In genomic region chr17:19188870-19189708, GRCh38 we compare ENCODE assay signal across 8 cellular contexts. TPM values are rescaled to one million over a fixed set of nuclear protein-coding genes. Genes with fewer than 3 reads are reported as not detected.
DNase-seq lines count a peak whose midpoint lies in the region; ATAC-seq and TF ChIP-seq lines count a peak whose summit lies in the region.
"Not testable (repeated sequence)": the region's sequence is repeated elsewhere in the genome, so short reads cannot be mapped to it uniquely, and the experiment has no call there.

No MANE protein-coding gene starts in this region.

- peak; percentile 58 for ATAC-seq in GM18505 (IDR thresholded peaks at IDR 0.05; ENCODE audit: unreplicated experiment)
- ATAC-seq in GM21367 (IDR thresholded peaks at IDR 0.05; ENCODE audit: unreplicated experiment): peak; percentile 62
- ATAC-seq in HG02642 (IDR thresholded peaks at IDR 0.05; ENCODE audit: poor library complexity, unreplicated experiment): peak; percentile 69
- peak; percentile 71 for ATAC-seq in HG03108 (IDR thresholded peaks at IDR 0.05; ENCODE audit: unreplicated experiment)
- ATAC-seq in SK-N-SH treated with all-trans-retinoic acid at 6 μM for 48 hours: peak; percentile 95
- peak; percentile 91 to 94 for ATAC-seq in lower lobe of right lung
- peak; percentile 43 for ATAC-seq in thoracic aorta (ENCODE audit: insufficient number of reproducible peaks, low FRiP score, low read depth)

- TF ChIP-seq POLR2A in GM18505 (IDR thresholded peaks at IDR 0.05; ENCODE audit: borderline replicate concordance, extremely low read depth, insufficient read depth, insufficient read length): not testable (repeated sequence)

- BruUV-seq in MCF 10A (replicated peaks; lab: Mats Ljungman, UMichigan): TSS peak; percentile 96

- not testable (repeated sequence) for H3K4me1 ChIP-seq in lower lobe of right lung; thoracic aorta (ENCODE audit: control insufficient read depth in 1 of 2, low read depth in 2 of 2)

- not testable (repeated sequence) for H3K4me3 Mint-ChIP-seq in MCF 10A (ENCODE audit: unreplicated experiment)

- POLR2A ChIA-PET in MCF 10A (lab: Yijun Ruan, JAX): not testable (repeated sequence)

- not testable (repeated sequence) for H3K9me3 Mint-ChIP-seq in MCF 10A (ENCODE audit: unreplicated experiment)

- not testable (repeated sequence) for H3K36me3 Mint-ChIP-seq in MCF 10A (ENCODE audit: insufficient read depth, unreplicated experiment)

- DNase-seq in MCF 10A (ENCODE audit: unreplicated experiment); lower lobe of right lung; thoracic aorta (ENCODE audit: low spot score): not testable (repeated sequence)

- H3K27ac Mint-ChIP-seq in MCF 10A (ENCODE audit: low read depth, unreplicated experiment): not testable (repeated sequence)

- H3K36me3 ChIP-seq in lower lobe of right lung, thoracic aorta: not testable (repeated sequence)

- CTCF ChIA-PET in MCF 10A (lab: Yijun Ruan, JAX): not testable (repeated sequence)

- not testable (repeated sequence) for H3K27ac ChIP-seq in lower lobe of right lung, thoracic aorta

- not testable (repeated sequence) for H3K27me3 Mint-ChIP-seq in MCF 10A (ENCODE audit: insufficient read depth, unreplicated experiment)

- not testable (repeated sequence) for H3K4me1 Mint-ChIP-seq in MCF 10A (ENCODE audit: insufficient read depth, unreplicated experiment)

- intact Hi-C loops in MCF 10A (cut with micrococcal nuclease); lower lobe of right lung (cut with DNase I): not testable (repeated sequence)

- not testable (repeated sequence) for H3K27me3 ChIP-seq in lower lobe of right lung (ENCODE audit: low read depth); thoracic aorta (replicated peaks; ENCODE audit: insufficient read depth)

- H3K9me3 ChIP-seq in lower lobe of right lung, thoracic aorta: not testable (repeated sequence)

- not testable (repeated sequence) for H3K4me3 ChIP-seq in lower lobe of right lung, thoracic aorta

- TF ChIP-seq CTCF in MCF 10A (IDR thresholded peaks at IDR 0.05; ENCODE audit: unreplicated experiment); lower lobe of right lung (IDR thresholded peaks at IDR 0.05); thoracic aorta (IDR thresholded peaks at IDR 0.05): not testable (repeated sequence)

RNA-seq across cellular contexts. Expression of gene EPN2, which starts 48.1 kb away (rescaled TPM):
- total RNA-seq in MCF 10A (2022) (35.1 and 36.8 TPM in 2 replicates), lower lobe of right lung (66.2 TPM), thoracic aorta (10 to 100 TPM; 28.7 to 47.9 TPM)

Comparison
In these comparisons a context has a peak if more than half of its experiments do, and no peak if none do; other contexts are left out.
1. ATAC-seq: peak in every context shown above with its lines; median percentile 95 in SK-N-SH treated with all-trans-retinoic acid at 6 μM for 48 hours; 92 in lower lobe of right lung; 71 in HG03108; 69 in HG02642; 62 in GM21367; 58 in GM18505; 43 in thoracic aorta.